ENCODE assay signal across 27 cellular contexts in genomic region chr13:51475727-51476521, GRCh38. TPM values are rescaled to one million over a fixed set of nuclear protein-coding genes. Genes with fewer than 3 reads are reported as not detected.
DNase-seq lines count a peak whose midpoint lies in the region; ATAC-seq and TF ChIP-seq lines count a peak whose summit lies in the region.
"Had no signal": no experiment of that assay in that cellular context is flagged by ENCODE, and none has a peak within 500 bp of the region (broad histone marks: within the 10 kb centered on the region; RNA-seq: fewer than 3 reads in every experiment).

No MANE protein-coding gene starts in this region.

- no peak overlapping the region for H3K27ac ChIP-seq in HCT116 (ENCODE audit: low read depth, low read length)
- no peak overlapping the region for H3K27ac ChIP-seq in mammary epithelial cell (ENCODE audit: insufficient read depth, low read depth, low read length)
- H3K27ac ChIP-seq in right cardiac atrium (ENCODE audit: low read length): no peak overlapping the region
- H3K27ac ChIP-seq: testis, vagina had no signal

- H3K4me1 ChIP-seq in HCT116 (ENCODE audit: control insufficient read depth in 1 of 2, insufficient read depth in 2 of 2, low read length in 2 of 2): peaks cover 0 to 15% of the 10 kb centered on the region in 2 experiments; a peak in 2 of 4 replicates
- H3K4me1 ChIP-seq in mammary epithelial cell (ENCODE audit: insufficient read depth, low read length): peaks cover 13% of the 10 kb centered on the region
- H3K4me1 ChIP-seq in right cardiac atrium (ENCODE audit: control insufficient read depth, insufficient read depth, low read length): no peaks in the 10 kb centered on the region
- H3K4me1 ChIP-seq: vagina had no signal

- RAD21 ChIA-PET in HCT116 (lab: Charles Lee; ENCODE audit: low non-redundant PET in 1 of 2, low total read pairs in 2 of 2, uncharacterized antibody in 2 of 2, unreplicated experiment in 2 of 2): no interaction called here

- H3K27ac Mint-ChIP-seq in activated CD4-positive, alpha-beta memory T cell treated with anti-CD3 and anti-CD28 coated beads for 36 hours: no peak overlapping the region
- H3K27ac Mint-ChIP-seq: activated CD4-positive, alpha-beta T cell treated with anti-CD3 and anti-CD28 coated beads for 36 hours; activated T-helper 2 cell treated with anti-CD3 and anti-CD28 coated beads, Interferon-gamma antibody, Interleukin-2, Interleukin-4, amounts not matched to agents 10 μg/mL and 5 μg/mL and 100 μg/mL, durations not matched to agents 14 hours and 24 hours and 36 hours; CD4-positive, alpha-beta T cell; dendritic cell treated with granulocyte-macrophage colony-stimulating factor and Interleukin-4, amounts not matched to agents 40 ng/mL and 50 ng/mL, for 4 days; stimulated activated memory B cell treated with anti-CD40 and anti-IgM and Interleukin-4, amounts not matched to agents 10 μg/mL and 1 μg/mL and 100 μg/mL, for 72 hours; T-cell had no signal

- H3K4me2 ChIP-seq in HCT116 (ENCODE audit: low read length) (no peak overlapping the region), mammary epithelial cell (ENCODE audit: insufficient read depth, low read depth, low read length) (no peak overlapping the region)

- peaks cover 5% of the 10 kb centered on the region for H3K4me1 Mint-ChIP-seq in activated CD4-positive, alpha-beta memory T cell treated with anti-CD3 and anti-CD28 coated beads for 36 hours (ENCODE audit: low read depth)
- H3K4me1 Mint-ChIP-seq: activated CD4-positive, alpha-beta T cell treated with anti-CD3 and anti-CD28 coated beads for 36 hours; stimulated activated memory B cell treated with anti-CD40 and anti-IgM and Interleukin-4, amounts not matched to agents 10 μg/mL and 1 μg/mL and 100 μg/mL, for 72 hours had no signal

- no peaks in the 10 kb centered on the region for H3K36me3 Mint-ChIP-seq in activated CD4-positive, alpha-beta memory T cell treated with anti-CD3 and anti-CD28 coated beads for 36 hours
- H3K36me3 Mint-ChIP-seq: naive thymus-derived CD8-positive, alpha-beta T cell; stimulated activated memory B cell treated with anti-CD40 and anti-IgM and Interleukin-4, amounts not matched to agents 10 μg/mL and 1 μg/mL and 100 μg/mL, for 72 hours; T-cell had no signal

- in situ Hi-C loops in mammary epithelial cell (cut with MboI; ENCODE audit: low sequenced_read_pairs in 2 of 2): no loop called here

- TF ChIP-seq POLR2A in HCT116 (IDR thresholded peaks at IDR 0.05; ENCODE audit: borderline replicate concordance, extremely low read depth, insufficient read depth, insufficient read length): no peak

- no peak overlapping the region for H3K9ac ChIP-seq in HCT116 (ENCODE audit: low read length)
- no peak overlapping the region for H3K9ac ChIP-seq in mammary epithelial cell (ENCODE audit: insufficient read depth, low read length)

- CTCF ChIA-PET in HCT116 (lab: Charles Lee): no interaction called here
- CTCF ChIA-PET in mammary epithelial cell (lab: Charles Lee; ENCODE audit: low non-redundant PET): no interaction called here
- CTCF ChIA-PET in activated CD4-positive, alpha-beta memory T cell treated with anti-CD3 and anti-CD28 coated beads for 36 hours (lab: Charles Lee): interaction anchor here (1.0 kb wide), 1 partner anchor 322 kb away, joined by 3 read pairs; no protein-coding TSS in a partner anchor

- POLR2A ChIA-PET in HCT116 (lab: Charles Lee): interaction anchor here (0.6 to 3.0 kb wide), 3 partner anchors 12 to 77 kb away, joined by 3 to 23 read pairs (median 3); partner anchors contain the start of gene INTS6
- POLR2A ChIA-PET in activated CD4-positive, alpha-beta memory T cell treated with anti-CD3 and anti-CD28 coated beads for 36 hours (lab: Charles Lee): interaction anchor here (1.5 kb wide), 1 partner anchor 22 kb away, joined by 3 read pairs; no protein-coding TSS in a partner anchor

- TF ChIP-seq RAD21 in HCT116 (IDR thresholded peaks at IDR 0.05; ENCODE audit: low read depth): no peak

- no peaks in the 10 kb centered on the region for H3K9me2 ChIP-seq in HCT116 (ENCODE audit: insufficient read depth)

- ATAC-seq in HCT116 (no peak), right cardiac atrium (no peak)
- ATAC-seq: activated CD4-positive, alpha-beta T cell treated with anti-CD3 and anti-CD28 coated beads for 36 hours; naive thymus-derived CD8-positive, alpha-beta T cell; stimulated activated memory B cell treated with anti-CD40 and anti-IgM and Interleukin-4, amounts not matched to agents 10 μg/mL and 1 μg/mL and 100 μg/mL, for 72 hours had no signal

- H2AFZ ChIP-seq in HCT116 (ENCODE audit: low read depth, low read length, poor library complexity, severe bottlenecking) (peak overlapping the region; percentile 10), mammary epithelial cell (ENCODE audit: low read depth, low read length) (peak overlapping the region; percentile 36)

- no TSS peak for BruUV-seq in HCT116 (replicated peaks; lab: Mats Ljungman, UMichigan)
- no TSS peak for BruUV-seq in mammary epithelial cell (replicated peaks; lab: Mats Ljungman, UMichigan)

- no peaks in the 10 kb centered on the region for H3K9me3 Mint-ChIP-seq in activated CD4-positive, alpha-beta memory T cell treated with anti-CD3 and anti-CD28 coated beads for 36 hours
- H3K9me3 Mint-ChIP-seq: activated T-helper 2 cell treated with anti-CD3 and anti-CD28 coated beads, Interferon-gamma antibody, Interleukin-2, Interleukin-4, amounts not matched to agents 10 μg/mL and 5 μg/mL and 100 μg/mL, durations not matched to agents 14 hours and 24 hours and 36 hours; CD4-positive, alpha-beta T cell; dendritic cell treated with granulocyte-macrophage colony-stimulating factor and Interleukin-4, amounts not matched to agents 40 ng/mL and 50 ng/mL, for 4 days; naive thymus-derived CD8-positive, alpha-beta T cell; stimulated activated memory B cell treated with anti-CD40 and anti-IgM and Interleukin-4, amounts not matched to agents 10 μg/mL and 1 μg/mL and 100 μg/mL, for 72 hours; T-cell had no signal

- H3K27me3 Mint-ChIP-seq in activated CD4-positive, alpha-beta memory T cell treated with anti-CD3 and anti-CD28 coated beads for 36 hours: no peaks in the 10 kb centered on the region
- H3K27me3 Mint-ChIP-seq: activated CD4-positive, alpha-beta T cell treated with anti-CD3 and anti-CD28 coated beads for 36 hours; CD4-positive, alpha-beta T cell; dendritic cell treated with granulocyte-macrophage colony-stimulating factor and Interleukin-4, amounts not matched to agents 40 ng/mL and 50 ng/mL, for 4 days; naive thymus-derived CD8-positive, alpha-beta T cell; stimulated activated memory B cell treated with anti-CD40 and anti-IgM and Interleukin-4, amounts not matched to agents 10 μg/mL and 1 μg/mL and 100 μg/mL, for 72 hours; T-cell had no signal

- TF ChIP-seq CTCF in HCT116 (IDR thresholded peaks at IDR 0.05 in 2 of 3, conservative IDR thresholded peaks at IDR 0.05 in 1 of 3; ENCODE audit: borderline replicate concordance in 1 of 3, insufficient read depth in 1 of 3, low read depth in 2 of 3, low read length in 2 of 3): no peak
- TF ChIP-seq CTCF in mammary epithelial cell (conservative IDR thresholded peaks at IDR 0.05 in 1 of 2, IDR thresholded peaks at IDR 0.05 in 1 of 2; ENCODE audit: extremely low read depth in 1 of 2, insufficient read depth in 1 of 2, low read depth in 1 of 2, low read length in 2 of 2): no peak

- intact Hi-C loops in HCT116 (cut with micrococcal nuclease) (no loop called here), mammary epithelial cell (cut with micrococcal nuclease) (loop anchor here (5.0 kb wide), 1 partner anchor 81 kb away; no protein-coding TSS in a partner anchor), right cardiac atrium (cut with DNase I) (no loop called here)
- intact Hi-C loops in activated CD4-positive, alpha-beta memory T cell treated with anti-CD3 and anti-CD28 coated beads for 36 hours (cut with micrococcal nuclease): no loop called here

- peak; percentile 25 for DNase-seq in AG08396 (ENCODE audit: low spot score)
- no peak for DNase-seq in HCT116 (ENCODE audit: low read depth, low spot score)
- DNase-seq in mammary epithelial cell: no peak
- DNase-seq in kidney glomerular epithelial cell (lab: John Stamatoyannopoulos, UW): peak; percentile 16
- DNase-seq in right cardiac atrium: no peak
- DNase-seq in DMS79 treated with DMSO at 0.1 percent for 48 hours (lab: John Stamatoyannopoulos, UW): no peak
- no peak for DNase-seq in activated CD4-positive, alpha-beta memory T cell treated with anti-CD3 and anti-CD28 coated beads for 36 hours
- no peak for DNase-seq in middle frontal gyrus (ENCODE audit: extremely low spot score, low spot score)
- DNase-seq: activated CD4-positive, alpha-beta T cell treated with anti-CD3 and anti-CD28 coated beads for 36 hours; activated CD8-positive, alpha-beta memory T cell treated with anti-CD3 and anti-CD28 coated beads, Interleukin-2, amount 50 U/mL, for 4 hours; CD4-positive, alpha-beta T cell; DMS 273 treated with DMSO at 0.1 percent for 48 hours; mesendoderm; naive thymus-derived CD8-positive, alpha-beta T cell; NCI-H146; NCI-H2171 treated with DMSO at 0.1 percent for 48 hours; NCI-H748 treated with DMSO at 0.1 percent for 48 hours; OCI-M1; pancreas; SHP77 treated with DMSO at 0.1 percent for 48 hours; stimulated activated CD4-positive, alpha-beta T cell treated with anti-CD3 and anti-CD28 coated beads, Interleukin-1b, Interleukin-23, amount 100 ng/mL, for 48 hours; testis had no signal

- WGBS in mammary epithelial cell (ENCODE audit: low coverage, missing lambda C conversion rate): 96% methylated on average over 2 of the region's 2 CpGs
- 68% methylated on average over 2 of the region's 2 CpGs for WGBS in right cardiac atrium

- dilution Hi-C loops in mammary epithelial cell (cut with HindIII; ENCODE audit: low sequenced_read_pairs): no loop called here

- H3K4me3 ChIP-seq in HCT116 (replicated peaks in 1 of 2; ENCODE audit: low read depth in 1 of 2, low read length in 2 of 2): no peak overlapping the region
- no peak overlapping the region for H3K4me3 ChIP-seq in mammary epithelial cell (replicated peaks in 1 of 3; ENCODE audit: insufficient read depth in 1 of 3, low read depth in 2 of 3, low read length in 3 of 3)
- H3K4me3 ChIP-seq in right cardiac atrium (ENCODE audit: low read length): no peak overlapping the region
- H3K4me3 ChIP-seq: pancreas, testis, vagina had no signal

- H3K36me3 ChIP-seq in HCT116 (ENCODE audit: control insufficient read depth in 1 of 2, insufficient read depth in 2 of 2, low read length in 2 of 2) (no peaks in the 10 kb centered on the region), mammary epithelial cell (ENCODE audit: insufficient read depth, low read length) (no peaks in the 10 kb centered on the region)
- H3K36me3 ChIP-seq: pancreas, vagina had no signal

- H3K27me3 ChIP-seq in HCT116 (ENCODE audit: insufficient read depth, low read length) (no peaks in the 10 kb centered on the region), mammary epithelial cell (ENCODE audit: insufficient read depth, low read length) (no peaks in the 10 kb centered on the region), right cardiac atrium (ENCODE audit: control insufficient read depth, insufficient read depth) (no peaks in the 10 kb centered on the region)
- H3K27me3 ChIP-seq: pancreas, testis, vagina had no signal

- H3K9me3 ChIP-seq in HCT116 (ENCODE audit: control insufficient read depth in 1 of 2, insufficient read depth in 1 of 2, low read depth in 1 of 2, low read length in 2 of 2): no peaks in the 10 kb centered on the region
- H3K9me3 ChIP-seq in mammary epithelial cell (replicated peaks; ENCODE audit: insufficient read depth, low read length): no peaks in the 10 kb centered on the region
- no peaks in the 10 kb centered on the region for H3K9me3 ChIP-seq in right cardiac atrium (ENCODE audit: control insufficient read depth, low read length)
- H3K9me3 ChIP-seq: pancreas, testis, vagina had no signal

- no peak overlapping the region for H3K4me3 Mint-ChIP-seq in activated CD4-positive, alpha-beta memory T cell treated with anti-CD3 and anti-CD28 coated beads for 36 hours
- H3K4me3 Mint-ChIP-seq: activated CD4-positive, alpha-beta T cell treated with anti-CD3 and anti-CD28 coated beads for 36 hours; CD4-positive, alpha-beta T cell; dendritic cell treated with granulocyte-macrophage colony-stimulating factor and Interleukin-4, amounts not matched to agents 40 ng/mL and 50 ng/mL, for 4 days; naive thymus-derived CD8-positive, alpha-beta T cell; stimulated activated memory B cell treated with anti-CD40 and anti-IgM and Interleukin-4, amounts not matched to agents 10 μg/mL and 1 μg/mL and 100 μg/mL, for 72 hours; T-cell had no signal

- no peaks in the 10 kb centered on the region for H4K20me1 ChIP-seq in HCT116 (ENCODE audit: insufficient read depth)
- no peaks in the 10 kb centered on the region for H4K20me1 ChIP-seq in mammary epithelial cell (ENCODE audit: insufficient read depth, low read length)

- no peaks in the 10 kb centered on the region for H3K79me2 ChIP-seq in HCT116 (ENCODE audit: insufficient read depth, low read length)
- H3K79me2 ChIP-seq in mammary epithelial cell (ENCODE audit: insufficient read depth, low read length): no peaks in the 10 kb centered on the region

RNA-seq across cellular contexts. Expression of gene INTS6, which starts 23.1 kb away (rescaled TPM):
- total RNA-seq in HCT116 (2021; ENCODE audit: unreplicated experiment) (44.7 TPM), mammary epithelial cell (10 to 100 TPM; 57.8 to 65.7 TPM), right cardiac atrium (10 to 100 TPM; 21.0 to 29.3 (median 25.4) TPM)
- polyA plus RNA-seq in HCT116 (2012): 20.6 and 31.7 TPM in 2 replicates
- polyA plus RNA-seq in mammary epithelial cell (17.4 TPM), right cardiac atrium (12.9 TPM)
- polyA minus RNA-seq in mammary epithelial cell: 106 TPM
- total RNA-seq in activated CD4-positive, alpha-beta memory T cell treated with anti-CD3 and anti-CD28 coated beads for 36 hours: 10 to 100 TPM; 44.4 to 47.1 TPM

Comparison
In these comparisons a context has a peak if more than half of its experiments do, and no peak if none do; other contexts are left out.
1. DNase-seq: peak in AG08396 (single experiment) and kidney glomerular epithelial cell (single experiment); none in HCT116 (single experiment), mammary epithelial cell (single experiment), right cardiac atrium (0 of 3), DMS79 treated with DMSO at 0.1 percent for 48 hours (single experiment), activated CD4-positive, alpha-beta memory T cell treated with anti-CD3 and anti-CD28 coated beads for 36 hours (single experiment) and middle frontal gyrus (single experiment).